Comparison of ENCODE assay signal across 13 cellular contexts in the genomic region with DNA sequence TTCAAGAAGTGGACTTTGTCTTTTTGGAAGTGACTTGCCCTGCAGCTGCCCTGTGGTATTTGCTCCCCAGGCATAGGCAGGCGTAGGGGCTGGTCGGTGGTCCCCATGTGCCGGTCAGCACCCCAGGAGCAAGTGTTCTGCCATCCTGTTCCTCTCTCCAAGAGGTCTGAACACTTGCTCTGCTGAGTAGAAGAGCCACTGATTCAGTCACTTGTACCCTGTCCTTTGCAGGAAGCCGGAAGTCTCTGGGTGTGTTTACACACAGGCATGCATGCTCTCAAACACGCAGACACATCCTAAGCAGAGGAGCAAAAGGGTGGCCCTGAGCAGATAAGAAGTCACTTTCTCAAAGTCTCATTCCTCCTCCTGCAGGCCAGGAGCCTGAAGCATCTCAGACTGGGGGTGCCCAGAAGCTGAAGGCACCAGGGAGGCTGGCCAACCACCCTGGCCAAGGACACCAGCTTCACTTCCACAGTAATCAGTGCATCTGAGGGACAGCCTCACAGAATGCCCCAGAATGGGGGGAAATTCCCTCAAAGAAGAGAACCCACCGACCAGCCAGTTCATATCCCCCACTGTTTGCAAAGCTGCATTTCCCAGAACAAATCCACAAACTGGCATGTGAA.
DNase-seq lines count a peak whose midpoint lies in the region; ATAC-seq, FAIRE-seq and TF ChIP-seq lines count a peak whose summit lies in the region.
"Had no signal": no experiment of that assay in that cellular context is flagged by ENCODE, and none has a peak within 500 bp of the region (broad histone marks: within the 10 kb centered on the region; RNA-seq: fewer than 3 reads in every experiment).

No MANE protein-coding gene starts in this region.

- no peak for ATAC-seq in HG02642 (IDR thresholded peaks at IDR 0.05; ENCODE audit: poor library complexity, unreplicated experiment)
- ATAC-seq: GM12878 had no signal

- H3K9me3 ChIP-seq in Loucy (ENCODE audit: insufficient read depth, low read depth, low read length) = no peaks in the 10 kb centered on the region
- H3K9me3 ChIP-seq in neutrophil = no peaks in the 10 kb centered on the region
- H3K9me3 ChIP-seq: vagina had no signal

- POLR2A ChIA-PET in activated CD4-positive, alpha-beta memory T cell treated with anti-CD3 and anti-CD28 coated beads for 36 hours (lab: Charles Lee) = no interaction called here

- CTCF ChIA-PET in activated CD4-positive, alpha-beta memory T cell treated with anti-CD3 and anti-CD28 coated beads for 36 hours (lab: Charles Lee) = no interaction called here

- H2AFZ ChIP-seq in Loucy (ENCODE audit: low read length) = peak overlapping the region; percentile 32; the same call in 1 of the 2 replicates

- H3K27ac ChIP-seq in neutrophil = peak overlapping the region; percentile 66
- H3K27ac ChIP-seq: vagina had no signal

- H3K4me1 ChIP-seq in Loucy (ENCODE audit: insufficient read depth, low read length, poor library complexity, severe bottlenecking) = peaks cover 3% of the 10 kb centered on the region
- H3K4me1 ChIP-seq in neutrophil (ENCODE audit: control insufficient read depth in 1 of 2, insufficient read depth in 1 of 2, low read depth in 1 of 2, low read length in 1 of 2) = peaks cover 14 to 17% of the 10 kb centered on the region in 2 experiments
- H3K4me1 ChIP-seq: vagina had no signal

- H3K27me3 ChIP-seq in Loucy (ENCODE audit: insufficient read depth, low read length, poor library complexity, severe bottlenecking) (no peaks in the 10 kb centered on the region), neutrophil (no peaks in the 10 kb centered on the region)
- H3K27me3 ChIP-seq: vagina had no signal

- no peaks in the 10 kb centered on the region for H4K20me1 ChIP-seq in Loucy (ENCODE audit: insufficient read depth, low read length, poor library complexity, severe bottlenecking)

- intact Hi-C loops in activated CD4-positive, alpha-beta memory T cell treated with anti-CD3 and anti-CD28 coated beads for 36 hours (cut with micrococcal nuclease) = loop anchor here (1.0 kb wide), 1 partner anchor 32 kb away; no protein-coding TSS in a partner anchor

- peak; percentile 56 for DNase-seq in activated CD4-positive, alpha-beta memory T cell treated with anti-CD3 and anti-CD28 coated beads for 36 hours
- peak; percentile 24 for DNase-seq in effector CD4-positive, alpha-beta T cell
- DNase-seq in midbrain (lab: John Stamatoyannopoulos, UW) (no peak), urothelium cell line (ENCODE audit: low spot score) (no peak), NCI-H446 (lab: John Stamatoyannopoulos, UW) (no peak)
- DNase-seq: foreskin fibroblast, NCI-H526, posterior cingulate gyrus had no signal

- H3K9me3 Mint-ChIP-seq in activated CD4-positive, alpha-beta memory T cell treated with anti-CD3 and anti-CD28 coated beads for 36 hours = no peaks in the 10 kb centered on the region

- peak overlapping the region; percentile 16 for H3K4me3 Mint-ChIP-seq in activated CD4-positive, alpha-beta memory T cell treated with anti-CD3 and anti-CD28 coated beads for 36 hours

- no peak for FAIRE-seq in urothelium cell line (lab: Jason Lieb, UNC)
- FAIRE-seq: GM12878 had no signal

- H3K36me3 Mint-ChIP-seq in activated CD4-positive, alpha-beta memory T cell treated with anti-CD3 and anti-CD28 coated beads for 36 hours = peaks cover 1% of the 10 kb centered on the region

- peaks cover 69% of the 10 kb centered on the region for H3K4me1 Mint-ChIP-seq in activated CD4-positive, alpha-beta memory T cell treated with anti-CD3 and anti-CD28 coated beads for 36 hours (ENCODE audit: low read depth)

- no peaks in the 10 kb centered on the region for H3K79me2 ChIP-seq in Loucy (ENCODE audit: insufficient read depth, low read length)

- H3F3A ChIP-seq in Loucy (ENCODE audit: low read depth) = no peaks in the 10 kb centered on the region

- H3K9ac ChIP-seq in Loucy (ENCODE audit: low read depth, low read length, poor library complexity, severe bottlenecking) = no peak overlapping the region

- no peak for TF ChIP-seq CTCF in Loucy (conservative IDR thresholded peaks at IDR 0.05; ENCODE audit: low read length)
- TF ChIP-seq CTCF in neutrophil (IDR thresholded peaks at IDR 0.05) = no peak

- H3K9me2 ChIP-seq in Loucy (replicated peaks; ENCODE audit: low read depth, low read length) = no peaks in the 10 kb centered on the region

- H3K27ac Mint-ChIP-seq in activated CD4-positive, alpha-beta memory T cell treated with anti-CD3 and anti-CD28 coated beads for 36 hours = peak overlapping the region; percentile 86

- no peak overlapping the region for H3K4me3 ChIP-seq in Loucy (ENCODE audit: low read length, poor library complexity, severe bottlenecking)
- H3K4me3 ChIP-seq in neutrophil (ENCODE audit: low read depth in 1 of 2, low read length in 1 of 2) = no peak overlapping the region
- H3K4me3 ChIP-seq: GM12878, vagina had no signal

- H3K4me2 ChIP-seq in Loucy (ENCODE audit: low read depth, low read length, poor library complexity, severe bottlenecking) = no peak overlapping the region

- no peaks in the 10 kb centered on the region for H3K36me3 ChIP-seq in Loucy (ENCODE audit: insufficient read depth, low read length)
- no peaks in the 10 kb centered on the region for H3K36me3 ChIP-seq in neutrophil
- H3K36me3 ChIP-seq: vagina had no signal

- H3K27me3 Mint-ChIP-seq in activated CD4-positive, alpha-beta memory T cell treated with anti-CD3 and anti-CD28 coated beads for 36 hours = no peaks in the 10 kb centered on the region

Comparison
In these comparisons a context has a peak if more than half of its experiments do, and no peak if none do; other contexts are left out.
1. DNase-seq: peak in activated CD4-positive, alpha-beta memory T cell treated with anti-CD3 and anti-CD28 coated beads for 36 hours (single experiment) and effector CD4-positive, alpha-beta T cell (single experiment); none in midbrain (single experiment), urothelium cell line (single experiment) and NCI-H446 (0 of 2).